13 cellular contexts compared by ENCODE assay signal in the genomic region with DNA sequence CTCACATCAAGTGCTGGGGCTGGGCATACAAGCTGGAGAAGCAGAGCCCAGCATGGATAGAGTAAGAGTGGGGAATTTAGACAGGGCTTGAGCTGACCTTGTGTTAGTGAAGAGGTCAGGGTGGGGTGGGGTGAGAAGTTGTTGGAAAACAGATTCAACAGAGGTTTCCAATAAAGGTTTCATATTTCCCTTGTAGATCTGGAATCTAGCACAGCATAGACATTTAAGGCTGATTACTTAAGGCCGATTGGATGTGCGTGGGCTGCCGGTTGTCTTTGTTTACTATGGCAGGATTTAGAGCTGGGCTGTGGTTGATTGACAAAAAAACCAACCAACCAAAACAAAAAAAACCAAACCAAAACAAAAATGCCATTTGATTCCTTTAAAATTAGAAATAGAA.
DNase-seq lines count a peak whose midpoint lies in the region; ATAC-seq, FAIRE-seq and TF ChIP-seq lines count a peak whose summit lies in the region.
"Had no signal": no experiment of that assay in that cellular context is flagged by ENCODE, and none has a peak within 500 bp of the region (broad histone marks: within the 10 kb centered on the region; RNA-seq: fewer than 3 reads in every experiment).

No MANE protein-coding gene starts in this region.

- H3K36me3 ChIP-seq in bronchial epithelial cell (ENCODE audit: control insufficient read depth, insufficient read depth, low read length) = no peaks in the 10 kb centered on the region

- H3K4me1 Mint-ChIP-seq in WTC11 = peaks cover 4% of the 10 kb centered on the region

- H3K4me3 Mint-ChIP-seq in WTC11 = no peak overlapping the region
- H3K4me3 Mint-ChIP-seq: activated CD4-positive, alpha-beta memory T cell treated with anti-CD3 and anti-CD28 coated beads for 36 hours; activated naive CD4-positive, alpha-beta T cell treated with anti-CD3 and anti-CD28 coated beads for 36 hours had no signal

- no peak for FAIRE-seq in bronchial epithelial cell (lab: Jason Lieb, UNC)
- FAIRE-seq: islet of Langerhans had no signal

- H3K27ac Mint-ChIP-seq in WTC11 = no peak overlapping the region; the same call in 1 of the 2 replicates
- H3K27ac Mint-ChIP-seq: activated CD4-positive, alpha-beta memory T cell treated with anti-CD3 and anti-CD28 coated beads for 36 hours; activated naive CD4-positive, alpha-beta T cell treated with anti-CD3 and anti-CD28 coated beads for 36 hours had no signal

- no peak overlapping the region for H3K4me3 ChIP-seq in HFF-Myc (replicated peaks; ENCODE audit: low read depth, low read length)
- no peak overlapping the region for H3K4me3 ChIP-seq in bronchial epithelial cell (ENCODE audit: low read depth, low read length)

- CTCF ChIA-PET in WTC11 (lab: Charles Lee) = interaction anchor here (0.9 kb wide), 1 partner anchor 46 kb away, joined by 3 read pairs; no protein-coding TSS in a partner anchor

- peak; percentile 52 for DNase-seq in HFF-Myc (ENCODE audit: extremely low read depth, low read depth)
- peak; percentile 46 for DNase-seq in bronchial epithelial cell (ENCODE audit: low read depth)
- peak; percentile 45 for DNase-seq in hepatic stellate cell (ENCODE audit: low spot score)
- peak; percentile 65 for DNase-seq in stromal cell of bone marrow (ENCODE audit: low read depth)
- no peak for DNase-seq in hypothalamus (lab: John Stamatoyannopoulos, UW)
- no peak for DNase-seq in CD1c-positive myeloid dendritic cell (ENCODE audit: extremely low spot score)
- DNase-seq in posterior cingulate gyrus = no peak
- no peak for DNase-seq in WTC11 (ENCODE audit: low spot score)
- DNase-seq: activated CD4-positive, alpha-beta memory T cell treated with anti-CD3 and anti-CD28 coated beads for 36 hours; activated naive CD4-positive, alpha-beta T cell treated with anti-CD3 and anti-CD28 coated beads for 36 hours; DMS 273 treated with DMSO at 0.1 percent for 48 hours; SW 1271 had no signal

- POLR2A ChIA-PET in WTC11 (lab: Charles Lee) = no interaction called here

- H3K27me3 Mint-ChIP-seq in WTC11 (ENCODE audit: low read depth) = no peaks in the 10 kb centered on the region

- ATAC-seq in WTC11 = no peak

- TF ChIP-seq CTCF in HFF-Myc (IDR thresholded peaks at IDR 0.05; ENCODE audit: low read depth, low read length, missing control alignments) (no peak), bronchial epithelial cell (IDR thresholded peaks at IDR 0.05; ENCODE audit: insufficient read depth, low read length, severe bottlenecking) (no peak), WTC11 (IDR thresholded peaks at IDR 0.05) (no peak)

- H3K9me3 Mint-ChIP-seq in WTC11 = peaks cover 8% of the 10 kb centered on the region; the same call in 1 of the 2 replicates
- H3K9me3 Mint-ChIP-seq: activated CD4-positive, alpha-beta memory T cell treated with anti-CD3 and anti-CD28 coated beads for 36 hours; activated naive CD4-positive, alpha-beta T cell treated with anti-CD3 and anti-CD28 coated beads for 36 hours had no signal

- H3K27me3 ChIP-seq in bronchial epithelial cell (ENCODE audit: control insufficient read depth, insufficient read depth, low read length) = no peaks in the 10 kb centered on the region

- intact Hi-C loops in posterior cingulate gyrus (cut with DNase I) = no loop called here

- no peaks in the 10 kb centered on the region for H3K36me3 Mint-ChIP-seq in WTC11
- H3K36me3 Mint-ChIP-seq: activated CD4-positive, alpha-beta memory T cell treated with anti-CD3 and anti-CD28 coated beads for 36 hours had no signal

TF ChIP-seq in WTC11, 78 proteins besides CTCF, POLR2A, EP300 and RAD21:
- TF ChIP-seq, protein P1, sequence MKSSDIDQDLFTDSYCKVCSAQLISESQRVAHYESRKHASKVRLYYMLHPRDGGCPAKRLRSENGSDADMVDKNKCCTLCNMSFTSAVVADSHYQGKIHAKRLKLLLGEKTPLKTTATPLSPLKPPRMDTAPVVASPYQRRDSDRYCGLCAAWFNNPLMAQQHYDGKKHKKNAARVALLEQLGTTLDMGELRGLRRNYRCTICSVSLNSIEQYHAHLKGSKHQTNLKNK (CRISPR knock-in tag; IDR thresholded peaks at IDR 0.05) = no peak
- TF ChIP-seq GRHL2 (CRISPR knock-in tag; IDR thresholded peaks at IDR 0.05; ENCODE audit: insufficient replicate concordance, severe bottlenecking) (no peak), ESRRA (CRISPR knock-in tag; IDR thresholded peaks at IDR 0.05; ENCODE audit: borderline replicate concordance) (no peak), TP53 (CRISPR knock-in tag; IDR thresholded peaks at IDR 0.05) (no peak), NFYB (CRISPR knock-in tag; conservative IDR thresholded peaks at IDR 0.05; ENCODE audit: low read depth) (no peak), SOX15 (CRISPR knock-in tag; IDR thresholded peaks at IDR 0.05) (no peak), ZNF138 (CRISPR knock-in tag; conservative IDR thresholded peaks at IDR 0.05) (no peak), ATF1 (CRISPR knock-in tag; IDR thresholded peaks at IDR 0.05) (no peak)
- TF ChIP-seq, protein P2, sequence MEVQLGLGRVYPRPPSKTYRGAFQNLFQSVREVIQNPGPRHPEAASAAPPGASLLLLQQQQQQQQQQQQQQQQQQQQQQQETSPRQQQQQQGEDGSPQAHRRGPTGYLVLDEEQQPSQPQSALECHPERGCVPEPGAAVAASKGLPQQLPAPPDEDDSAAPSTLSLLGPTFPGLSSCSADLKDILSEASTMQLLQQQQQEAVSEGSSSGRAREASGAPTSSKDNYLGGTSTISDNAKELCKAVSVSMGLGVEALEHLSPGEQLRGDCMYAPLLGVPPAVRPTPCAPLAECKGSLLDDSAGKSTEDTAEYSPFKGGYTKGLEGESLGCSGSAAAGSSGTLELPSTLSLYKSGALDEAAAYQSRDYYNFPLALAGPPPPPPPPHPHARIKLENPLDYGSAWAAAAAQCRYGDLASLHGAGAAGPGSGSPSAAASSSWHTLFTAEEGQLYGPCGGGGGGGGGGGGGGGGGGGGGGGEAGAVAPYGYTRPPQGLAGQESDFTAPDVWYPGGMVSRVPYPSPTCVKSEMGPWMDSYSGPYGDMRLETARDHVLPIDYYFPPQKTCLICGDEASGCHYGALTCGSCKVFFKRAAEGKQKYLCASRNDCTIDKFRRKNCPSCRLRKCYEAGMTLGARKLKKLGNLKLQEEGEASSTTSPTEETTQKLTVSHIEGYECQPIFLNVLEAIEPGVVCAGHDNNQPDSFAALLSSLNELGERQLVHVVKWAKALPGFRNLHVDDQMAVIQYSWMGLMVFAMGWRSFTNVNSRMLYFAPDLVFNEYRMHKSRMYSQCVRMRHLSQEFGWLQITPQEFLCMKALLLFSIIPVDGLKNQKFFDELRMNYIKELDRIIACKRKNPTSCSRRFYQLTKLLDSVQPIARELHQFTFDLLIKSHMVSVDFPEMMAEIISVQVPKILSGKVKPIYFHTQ (CRISPR knock-in tag; IDR thresholded peaks at IDR 0.05) = no peak
- TF ChIP-seq, protein P3, sequence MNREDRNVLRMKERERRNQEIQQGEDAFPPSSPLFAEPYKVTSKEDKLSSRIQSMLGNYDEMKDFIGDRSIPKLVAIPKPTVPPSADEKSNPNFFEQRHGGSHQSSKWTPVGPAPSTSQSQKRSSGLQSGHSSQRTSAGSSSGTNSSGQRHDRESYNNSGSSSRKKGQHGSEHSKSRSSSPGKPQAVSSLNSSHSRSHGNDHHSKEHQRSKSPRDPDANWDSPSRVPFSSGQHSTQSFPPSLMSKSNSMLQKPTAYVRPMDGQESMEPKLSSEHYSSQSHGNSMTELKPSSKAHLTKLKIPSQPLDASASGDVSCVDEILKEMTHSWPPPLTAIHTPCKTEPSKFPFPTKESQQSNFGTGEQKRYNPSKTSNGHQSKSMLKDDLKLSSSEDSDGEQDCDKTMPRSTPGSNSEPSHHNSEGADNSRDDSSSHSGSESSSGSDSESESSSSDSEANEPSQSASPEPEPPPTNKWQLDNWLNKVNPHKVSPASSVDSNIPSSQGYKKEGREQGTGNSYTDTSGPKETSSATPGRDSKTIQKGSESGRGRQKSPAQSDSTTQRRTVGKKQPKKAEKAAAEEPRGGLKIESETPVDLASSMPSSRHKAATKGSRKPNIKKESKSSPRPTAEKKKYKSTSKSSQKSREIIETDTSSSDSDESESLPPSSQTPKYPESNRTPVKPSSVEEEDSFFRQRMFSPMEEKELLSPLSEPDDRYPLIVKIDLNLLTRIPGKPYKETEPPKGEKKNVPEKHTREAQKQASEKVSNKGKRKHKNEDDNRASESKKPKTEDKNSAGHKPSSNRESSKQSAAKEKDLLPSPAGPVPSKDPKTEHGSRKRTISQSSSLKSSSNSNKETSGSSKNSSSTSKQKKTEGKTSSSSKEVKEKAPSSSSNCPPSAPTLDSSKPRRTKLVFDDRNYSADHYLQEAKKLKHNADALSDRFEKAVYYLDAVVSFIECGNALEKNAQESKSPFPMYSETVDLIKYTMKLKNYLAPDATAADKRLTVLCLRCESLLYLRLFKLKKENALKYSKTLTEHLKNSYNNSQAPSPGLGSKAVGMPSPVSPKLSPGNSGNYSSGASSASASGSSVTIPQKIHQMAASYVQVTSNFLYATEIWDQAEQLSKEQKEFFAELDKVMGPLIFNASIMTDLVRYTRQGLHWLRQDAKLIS (CRISPR knock-in tag; IDR thresholded peaks at IDR 0.05; ENCODE audit: borderline replicate concordance) = no peak
TF ChIP-seq in WTC11: peak in this region for 0.

Comparison
In these comparisons a context has a peak if more than half of its experiments do, and no peak if none do; other contexts are left out.
1. DNase-seq: peak in HFF-Myc (single experiment), bronchial epithelial cell (single experiment), hepatic stellate cell (single experiment) and stromal cell of bone marrow (single experiment); none in hypothalamus (0 of 51), CD1c-positive myeloid dendritic cell (single experiment), posterior cingulate gyrus (0 of 10) and WTC11 (single experiment).